ENCODE assay signal across 18 cellular contexts in the genomic region with DNA sequence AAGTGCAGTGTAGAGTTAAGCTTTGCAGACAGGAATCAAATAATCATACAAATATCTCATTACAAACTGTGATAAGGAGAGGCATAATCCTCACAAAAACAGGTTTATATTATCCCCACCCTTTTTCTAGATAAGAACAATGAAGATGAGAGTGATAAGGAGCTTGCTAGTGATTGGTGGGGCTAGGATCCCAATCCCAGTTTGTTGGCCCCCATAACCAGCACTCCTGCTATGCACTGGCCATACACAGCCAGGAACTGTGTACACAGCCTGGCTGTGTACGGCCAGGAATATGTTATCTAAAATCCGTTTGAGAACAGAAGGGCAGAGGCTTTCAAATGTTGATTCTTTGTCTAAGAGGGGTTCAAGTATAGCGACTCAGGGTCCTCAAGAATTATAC.
DNase-seq lines count a peak whose midpoint lies in the region; TF ChIP-seq lines count a peak whose summit lies in the region.
"Had no signal": no experiment of that assay in that cellular context is flagged by ENCODE, and none has a peak within 500 bp of the region (broad histone marks: within the 10 kb centered on the region; RNA-seq: fewer than 3 reads in every experiment).

No MANE protein-coding gene starts in this region.

- POLR2A ChIA-PET in Caco-2 (lab: Charles Lee) = no interaction called here

- no peak overlapping the region for H3K4me3 Mint-ChIP-seq in Caco-2 (ENCODE audit: unreplicated experiment)
- no peak overlapping the region for H3K4me3 Mint-ChIP-seq in endodermal cell
- H3K4me3 Mint-ChIP-seq: CD14-positive monocyte; CD4-positive, alpha-beta T cell; CD8-positive, alpha-beta memory T cell; HFFc6 had no signal

- H3K36me3 ChIP-seq in Caco-2 (ENCODE audit: control insufficient read depth, insufficient read depth, low read length) = no peaks in the 10 kb centered on the region
- peaks cover 88% of the 10 kb centered on the region for H3K36me3 ChIP-seq in endodermal cell (ENCODE audit: control insufficient read depth, insufficient read depth, low read length)
- peaks cover 0 to 3% (median 0%) of the 10 kb centered on the region in 4 donors for H3K36me3 ChIP-seq in stomach
- H3K36me3 ChIP-seq: BE2C; BLaER1 treated with 17β-estradiol and CSF1 and Interleukin-3, amounts not matched to agents 10 nM and 100 nM; HAP-1 had no signal

- CTCF ChIA-PET in Caco-2 (lab: Charles Lee) = interaction anchor here (0.6 kb wide), 1 partner anchor 62 kb away, joined by 6 read pairs; no protein-coding TSS in a partner anchor

- no peak overlapping the region for H3K4me3 ChIP-seq in Caco-2 (ENCODE audit: low read depth, low read length)
- H3K4me3 ChIP-seq in endodermal cell (ENCODE audit: low read length) = peak overlapping the region; percentile 21
- no peak overlapping the region for H3K4me3 ChIP-seq in stomach
- H3K4me3 ChIP-seq: BLaER1 treated with 17β-estradiol and CSF1 and Interleukin-3, amounts not matched to agents 10 nM and 100 nM; HAP-1 had no signal

- no peak for TF ChIP-seq EP300 in stomach (IDR thresholded peaks at IDR 0.05)

- no peak overlapping the region for H3K9ac ChIP-seq in endodermal cell (ENCODE audit: extremely low read depth, low read length, poor library complexity, severe bottlenecking)
- H3K9ac ChIP-seq: BLaER1 treated with 17β-estradiol and CSF1 and Interleukin-3, amounts not matched to agents 10 nM and 100 nM had no signal

- no peak overlapping the region for H3K27ac Mint-ChIP-seq in Caco-2 (ENCODE audit: unreplicated experiment)
- no peak overlapping the region for H3K27ac Mint-ChIP-seq in endodermal cell
- H3K27ac Mint-ChIP-seq: CD14-positive monocyte; CD4-positive, alpha-beta T cell; CD8-positive, alpha-beta memory T cell; HFFc6 had no signal

- TF ChIP-seq CTCF in Caco-2 (IDR thresholded peaks at IDR 0.05; ENCODE audit: insufficient read depth in 1 of 2, low read depth in 1 of 2, low read length in 1 of 2, severe bottlenecking in 1 of 2, unreplicated experiment in 1 of 2) (no peak), endodermal cell (conservative IDR thresholded peaks at IDR 0.05) (no peak), stomach (IDR thresholded peaks at IDR 0.05) (no peak)

- no peak for TF ChIP-seq POLR2A in stomach (IDR thresholded peaks at IDR 0.05)

- 93 to 100% methylated on average over 1 to 2 of the region's 3 CpGs for WGBS in endodermal cell (ENCODE audit: insufficient coverage in 1 of 2, insufficient read length in 1 of 2), 2 experiments
- 31 to 60% (median 44%) methylated on average over 3 of the region's 3 CpGs for WGBS in stomach, 5 donors

- H3K27me3 ChIP-seq in Caco-2 (replicated peaks; ENCODE audit: control insufficient read depth, insufficient read depth, low read length) = no peaks in the 10 kb centered on the region
- H3K27me3 ChIP-seq in endodermal cell (ENCODE audit: control insufficient read depth, insufficient read depth, low read length, poor library complexity, severe bottlenecking) = no peaks in the 10 kb centered on the region
- H3K27me3 ChIP-seq in stomach = no peaks in the 10 kb centered on the region
- H3K27me3 ChIP-seq: BLaER1 treated with 17β-estradiol and CSF1 and Interleukin-3, amounts not matched to agents 10 nM and 100 nM had no signal

- no TSS peak for BruUV-seq in Caco-2 (replicated peaks; lab: Mats Ljungman, UMichigan)

- H3K36me3 Mint-ChIP-seq in Caco-2 (ENCODE audit: insufficient read depth, unreplicated experiment) (peaks cover 5% of the 10 kb centered on the region), endodermal cell (ENCODE audit: low read depth) (peaks cover 77% of the 10 kb centered on the region)
- H3K36me3 Mint-ChIP-seq: CD14-positive monocyte; CD8-positive, alpha-beta memory T cell had no signal

- H3K27me3 Mint-ChIP-seq in Caco-2 (ENCODE audit: insufficient read depth, unreplicated experiment) (peaks cover 2% of the 10 kb centered on the region), endodermal cell (ENCODE audit: insufficient read depth) (no peaks in the 10 kb centered on the region)

- intact Hi-C loops in Caco-2 (cut with micrococcal nuclease; ENCODE audit: unreplicated experiment) (loop anchor here (1.0 kb wide), 1 partner anchor 65 kb away; no protein-coding TSS in a partner anchor), stomach (cut with DNase I; ENCODE audit: low total_unique reads) (no loop called here)

- H3K4me1 ChIP-seq in Caco-2 = peaks cover 4% of the 10 kb centered on the region; the same call in 1 of the 2 replicates
- H3K4me1 ChIP-seq in endodermal cell (ENCODE audit: control insufficient read depth, insufficient read depth, low read length) = no peaks in the 10 kb centered on the region
- peaks cover 0 to 11% (median 0%) of the 10 kb centered on the region in 4 donors for H3K4me1 ChIP-seq in stomach
- H3K4me1 ChIP-seq: BE2C; BLaER1 treated with 17β-estradiol and CSF1 and Interleukin-3, amounts not matched to agents 10 nM and 100 nM; HAP-1 had no signal

- H3K4me1 Mint-ChIP-seq in Caco-2 (ENCODE audit: low read depth, unreplicated experiment) (no peaks in the 10 kb centered on the region), endodermal cell (no peaks in the 10 kb centered on the region)
- H3K4me1 Mint-ChIP-seq: CD14-positive monocyte; CD8-positive, alpha-beta memory T cell had no signal

- H3K27ac ChIP-seq in endodermal cell (ENCODE audit: low read depth, low read length) (no peak overlapping the region), stomach (peak overlapping the region in 4 of 5 donors; percentile 12 to 61 (median 36))
- H3K27ac ChIP-seq: 22Rv1; BLaER1 treated with 17β-estradiol and CSF1 and Interleukin-3, amounts not matched to agents 10 nM and 100 nM had no signal

- H3K9me3 Mint-ChIP-seq in Caco-2 (ENCODE audit: unreplicated experiment) (peaks cover 54% of the 10 kb centered on the region), endodermal cell (peaks cover 36% of the 10 kb centered on the region)

- DNase-seq in Caco-2 (peak; percentile 41 to 42), endodermal cell (no peak), stomach (peak; percentile 69), ureter (ENCODE audit: low spot score) (no peak), DMS 273 treated with DMSO at 0.1 percent for 48 hours (lab: John Stamatoyannopoulos, UW) (no peak), anterior cingulate cortex (lab: John Stamatoyannopoulos, UW) (no peak)
- DNase-seq: BE2C; Calu3; CD4-positive, alpha-beta T cell; CD8-positive, alpha-beta memory T cell; DMS153; DND-41; GOT3; HFFc6 had no signal

- peaks cover 36% of the 10 kb centered on the region for H3K9me3 ChIP-seq in Caco-2
- H3K9me3 ChIP-seq in endodermal cell (ENCODE audit: control insufficient read depth, low read length) = peaks cover 38% of the 10 kb centered on the region
- peaks cover 0 to 13% (median 9%) of the 10 kb centered on the region in 4 donors for H3K9me3 ChIP-seq in stomach
- H3K9me3 ChIP-seq: BE2C, HAP-1 had no signal

Comparison
In these comparisons a context has a peak if more than half of its experiments do, and no peak if none do; other contexts are left out.
1. DNase-seq: peak in Caco-2 (2 of 2) and stomach (single experiment); none in endodermal cell (single experiment), ureter (single experiment), DMS 273 treated with DMSO at 0.1 percent for 48 hours (single experiment) and anterior cingulate cortex (0 of 58).